Comparison of ENCODE assay signal across 10 cellular contexts in genomic region chr6:150445486-150445885, GRCh38.
"Had no signal": no experiment of that assay in that cellular context is flagged by ENCODE, and none has a peak within 500 bp of the region (broad histone marks: within the 10 kb centered on the region; RNA-seq: fewer than 3 reads in every experiment).

No MANE protein-coding gene starts in this region.

- H3K27ac ChIP-seq: GM23248 had no signal

- H3K9ac ChIP-seq: GM23248 had no signal

- DNase-seq: GM23248, GOT3, H7, H9, HCEC 1CT, HFFc6 had no signal

- H3K9me3 ChIP-seq: HAP-1 had no signal

- H2AFZ ChIP-seq: GM23248, GM23338 had no signal

- FAIRE-seq: H1 had no signal

- H3K4me3 ChIP-seq: GM23248, GM23338, HAP-1 had no signal

- H3K36me3 ChIP-seq: HAP-1 had no signal

- ATAC-seq: GM23338, HCT116 had no signal

- H3K4me2 ChIP-seq: GM23338 had no signal
